ENCODE assay signal across 1 cellular context in the genomic region with DNA sequence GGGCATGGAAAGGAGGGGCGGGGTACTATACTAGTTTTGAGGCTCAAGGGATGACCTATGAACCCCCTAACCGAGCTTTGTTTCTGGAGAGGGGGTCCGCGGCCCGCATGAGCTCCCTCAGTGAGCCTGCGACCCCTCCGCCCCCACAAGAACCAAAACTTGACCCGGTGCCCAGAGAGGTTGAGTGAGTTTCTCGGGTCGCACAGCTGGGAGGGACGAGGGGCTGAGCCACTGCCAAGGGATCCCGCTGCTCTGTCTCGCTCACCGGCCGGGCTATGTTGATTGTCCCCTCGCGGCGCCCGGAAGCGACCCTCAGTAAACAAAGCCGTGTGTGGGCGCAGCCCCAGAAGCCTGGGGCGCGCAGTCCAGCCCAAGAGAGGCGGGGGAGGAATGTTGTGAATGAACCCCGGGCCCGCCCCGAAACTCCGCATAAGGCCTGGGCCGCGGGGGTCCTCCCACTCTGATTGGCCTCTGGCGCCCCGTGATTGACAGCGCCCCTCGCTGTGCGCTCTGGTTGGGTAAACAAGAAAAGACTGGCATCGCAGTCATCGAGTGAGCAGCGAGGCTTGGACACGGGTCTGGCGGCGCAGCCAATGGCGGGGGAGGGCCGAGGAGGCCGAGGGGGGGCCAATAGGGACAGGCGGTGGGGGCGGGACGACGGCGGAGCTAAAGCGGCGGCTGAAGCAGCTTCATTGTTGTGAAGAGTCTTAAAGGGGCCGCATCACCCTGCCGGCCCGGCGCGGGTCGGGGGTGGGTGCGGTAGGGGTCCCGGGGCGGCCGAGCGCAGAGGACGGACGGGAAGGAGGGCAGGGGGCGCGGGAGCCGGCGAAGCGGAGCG.
TF ChIP-seq lines count a peak whose summit lies in the region.

ZSWIM4 (plus strand) TSS at position 692 of the 838 bp plus-strand sequence. CDS start 206 bp downstream, outside the sequence.

TF ChIP-seq in H1, 55 proteins besides CTCF, POLR2A, EP300 and RAD21 (continued from another document):
- peak; percentile 71 for TF ChIP-seq NANOG (IDR thresholded peaks at IDR 0.05; ENCODE audit: insufficient read depth, low read depth, low read length, poor library complexity, severe bottlenecking)
